In genomic region chr15:79233236-79233635, GRCh38 we compare ENCODE assay signal across 18 cellular contexts. TPM values are rescaled to one million over a fixed set of nuclear protein-coding genes. Genes with fewer than 3 reads are reported as not detected.
DNase-seq lines count a peak whose midpoint lies in the region; ATAC-seq and TF ChIP-seq lines count a peak whose summit lies in the region.
"Had no signal": no experiment of that assay in that cellular context is flagged by ENCODE, and none has a peak within 500 bp of the region (broad histone marks: within the 10 kb centered on the region; RNA-seq: fewer than 3 reads in every experiment).

No MANE protein-coding gene starts in this region.

- H3K4me3 ChIP-seq in HEK293 (ENCODE audit: low read depth, low read length) (no peak overlapping the region), WERI-Rb-1 (ENCODE audit: low read depth, low read length) (no peak overlapping the region), thyroid gland (replicated peaks in 1 of 3) (no peak overlapping the region)
- H3K4me3 ChIP-seq: A549; BLaER1 treated with 17β-estradiol and CSF1 and Interleukin-3, amounts not matched to agents 10 nM and 100 nM had no signal

- H3K9me3 ChIP-seq in HEK293 (ENCODE audit: control insufficient read depth, insufficient read depth, low read depth, low read length) (no peaks in the 10 kb centered on the region), WERI-Rb-1 (ENCODE audit: severe bottlenecking) (peaks cover 10% of the 10 kb centered on the region), thyroid gland (no peaks in the 10 kb centered on the region)

- intact Hi-C loops in thyroid gland (cut with DNase I): no loop called here

- TF ChIP-seq CTCF in HEK293 (tag by site-specific recombination; IDR thresholded peaks at IDR 0.05) (no peak), WERI-Rb-1 (IDR thresholded peaks at IDR 0.05; ENCODE audit: low read depth, low read length) (no peak), thyroid gland (IDR thresholded peaks at IDR 0.05) (no peak)

- no peak for ATAC-seq in GM19455 (IDR thresholded peaks at IDR 0.05; ENCODE audit: unreplicated experiment)
- ATAC-seq: A549; CD8-positive, alpha-beta T cell had no signal

- no peak for TF ChIP-seq POLR2A in thyroid gland (IDR thresholded peaks at IDR 0.05)

- H3K27me3 ChIP-seq in WERI-Rb-1 (ENCODE audit: insufficient read depth, low read depth, severe bottlenecking) (no peaks in the 10 kb centered on the region), thyroid gland (no peaks in the 10 kb centered on the region)
- H3K27me3 ChIP-seq: BLaER1 treated with 17β-estradiol and CSF1 and Interleukin-3, amounts not matched to agents 10 nM and 100 nM had no signal

- WGBS in thyroid gland, 2 donors: 44 to 51% methylated on average over 6 of the region's 6 CpGs

- POLR2A ChIA-PET in HEK293 (lab: Yijun Ruan, JAX): interaction anchor here (0.7 kb wide), 1 partner anchor 229 kb away, joined by 3 read pairs; no protein-coding TSS in a partner anchor

- CTCF ChIA-PET in HEK293 (lab: Yijun Ruan, JAX): interaction anchor here (0.6 to 0.7 kb wide), 2 partner anchors 8 to 359 kb away, joined by 3 to 4 read pairs; no protein-coding TSS in a partner anchor

- H3K36me3 ChIP-seq in HEK293 (ENCODE audit: control insufficient read depth in 2 of 2, insufficient read depth in 1 of 2, low read length in 2 of 2) (no peaks in the 10 kb centered on the region), WERI-Rb-1 (no peaks in the 10 kb centered on the region), thyroid gland (no peaks in the 10 kb centered on the region)
- H3K36me3 ChIP-seq: BLaER1 treated with 17β-estradiol and CSF1 and Interleukin-3, amounts not matched to agents 10 nM and 100 nM had no signal

- H3K27ac ChIP-seq in HEK293 (ENCODE audit: extremely low read depth, low read depth, low read length) (no peak overlapping the region), WERI-Rb-1 (no peak overlapping the region), thyroid gland (no peak overlapping the region)
- H3K27ac ChIP-seq: 22Rv1; A549; BLaER1 treated with 17β-estradiol and CSF1 and Interleukin-3, amounts not matched to agents 10 nM and 100 nM; C4-2B had no signal

- no peaks in the 10 kb centered on the region for H3K4me1 ChIP-seq in HEK293 (ENCODE audit: control insufficient read depth, insufficient read depth, low read length)
- H3K4me1 ChIP-seq in thyroid gland: no peaks in the 10 kb centered on the region
- H3K4me1 ChIP-seq: A549; BLaER1 treated with 17β-estradiol and CSF1 and Interleukin-3, amounts not matched to agents 10 nM and 100 nM; Caco-2 had no signal

- DNase-seq in WERI-Rb-1: peak; percentile 19
- peak; percentile 49 to 55 for DNase-seq in thyroid gland
- DNase-seq in T-helper 1 cell: no peak
- DNase-seq: AML-193; Caco-2; Calu3; CD4-positive, alpha-beta T cell; CD8-positive, alpha-beta T cell; DMS79 treated with DMSO at 0.1 percent for 48 hours; GF-D8 had no signal

TF ChIP-seq in HEK293, 187 proteins besides CTCF, POLR2A, EP300 and RAD21:
- no peak for TF ChIP-seq ZNF10 (tag by site-specific recombination; IDR thresholded peaks at IDR 0.05)
- TF ChIP-seq, protein P1, sequence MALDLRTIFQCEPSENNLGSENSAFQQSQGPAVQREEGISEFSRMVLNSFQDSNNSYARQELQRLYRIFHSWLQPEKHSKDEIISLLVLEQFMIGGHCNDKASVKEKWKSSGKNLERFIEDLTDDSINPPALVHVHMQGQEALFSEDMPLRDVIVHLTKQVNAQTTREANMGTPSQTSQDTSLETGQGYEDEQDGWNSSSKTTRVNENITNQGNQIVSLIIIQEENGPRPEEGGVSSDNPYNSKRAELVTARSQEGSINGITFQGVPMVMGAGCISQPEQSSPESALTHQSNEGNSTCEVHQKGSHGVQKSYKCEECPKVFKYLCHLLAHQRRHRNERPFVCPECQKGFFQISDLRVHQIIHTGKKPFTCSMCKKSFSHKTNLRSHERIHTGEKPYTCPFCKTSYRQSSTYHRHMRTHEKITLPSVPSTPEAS (tag by site-specific recombination; IDR thresholded peaks at IDR 0.05): 0 out of 2 replicates have a peak, but pooled peaks have one; percentile 24
- TF ChIP-seq ZNF146 (tag by site-specific recombination; IDR thresholded peaks at IDR 0.05): no peak
- no peak for TF ChIP-seq ZNF776 (tag by site-specific recombination; IDR thresholded peaks at IDR 0.05; ENCODE audit: borderline replicate concordance)
- TF ChIP-seq KLF9 (tag by site-specific recombination; IDR thresholded peaks at IDR 0.05; ENCODE audit: low read depth): no peak
- no peak for TF ChIP-seq ZNF548 (tag by site-specific recombination; IDR thresholded peaks at IDR 0.05)

RNA-seq across cellular contexts. Expression of gene ANKRD34C, which starts 49.3 kb away (rescaled TPM):
- total RNA-seq in thyroid gland: under 1 TPM in 1 of 4 donors, not detected in 3; 0.13 TPM
- total RNA-seq: A172; B cell; Caco-2; Calu3; CD4-positive, alpha-beta T cell; CD8-positive, alpha-beta T cell had no signal

Comparison
In these comparisons a context has a peak if more than half of its experiments do, and no peak if none do; other contexts are left out.
1. DNase-seq: peak in WERI-Rb-1 (single experiment) and thyroid gland (2 of 2); none in T-helper 1 cell (0 of 5).